In the genomic region with DNA sequence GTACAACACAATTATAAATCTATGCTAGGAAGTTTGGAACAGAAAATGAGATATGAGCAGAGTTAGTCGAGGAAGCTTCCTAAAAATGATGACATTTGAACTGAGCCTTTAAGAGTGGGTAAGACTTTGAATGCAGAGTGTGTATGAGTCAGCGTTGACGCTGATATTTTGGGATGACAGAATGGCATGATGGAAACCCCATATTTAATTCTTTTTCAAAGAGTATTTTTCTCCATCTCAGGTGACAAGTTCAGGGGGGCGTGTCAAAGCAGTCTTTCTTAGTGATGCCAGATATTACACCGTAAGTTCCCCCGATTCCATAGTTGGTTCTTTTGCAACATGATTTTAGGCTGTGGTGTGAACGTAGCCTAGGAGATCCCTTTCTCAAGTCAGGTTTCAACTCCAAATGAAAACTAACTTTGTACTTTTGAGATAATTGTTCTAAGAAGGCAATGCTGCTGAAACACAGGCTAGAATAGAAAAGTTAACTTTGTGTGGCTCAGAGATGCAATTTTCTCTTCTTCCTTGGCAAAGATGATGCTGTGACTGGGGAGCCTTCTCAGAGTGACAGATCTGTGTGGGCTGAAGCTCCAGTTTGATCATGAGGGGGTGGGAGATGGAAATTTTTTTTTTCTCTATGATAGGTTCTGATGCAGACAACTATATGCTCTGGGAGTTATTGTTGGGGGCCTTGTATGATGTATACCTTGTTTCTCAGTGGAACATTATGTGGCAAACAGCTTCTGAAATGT, we compare ENCODE assay signal across 19 cellular contexts. TPM values are rescaled to one million over a fixed set of nuclear protein-coding genes. Genes with fewer than 3 reads are reported as not detected.
A peak's percentile ranks its signal among the peaks of the same experiment; 100 is the strongest.
DNase-seq lines count a peak whose midpoint lies in the region; ATAC-seq, FAIRE-seq and TF ChIP-seq lines count a peak whose summit lies in the region.
"Had no signal": no experiment of that assay in that cellular context is flagged by ENCODE, and none has a peak within 500 bp of the region (broad histone marks: within the 10 kb centered on the region; RNA-seq: fewer than 3 reads in every experiment).

No MANE protein-coding gene starts in this region.

- no peaks in the 10 kb centered on the region for H3K36me3 Mint-ChIP-seq in activated CD4-positive, alpha-beta memory T cell treated with anti-CD3 and anti-CD28 coated beads for 36 hours
- H3K36me3 Mint-ChIP-seq in activated CD4-positive, alpha-beta memory T cell treated with anti-CD3 and anti-CD28 coated beads, Interleukin-2, amount 10 ng/mL, durations not matched to agents 7 days and 5 days (ENCODE audit: low read depth), result no peaks in the 10 kb centered on the region
- H3K36me3 Mint-ChIP-seq in astrocyte (ENCODE audit: low read depth, unreplicated experiment), result no peaks in the 10 kb centered on the region

- no peak overlapping the region for H2AFZ ChIP-seq in astrocyte (ENCODE audit: low read depth, low read length)
- H2AFZ ChIP-seq: GM23338 had no signal

- CTCF ChIA-PET in activated CD4-positive, alpha-beta memory T cell treated with anti-CD3 and anti-CD28 coated beads for 36 hours (lab: Charles Lee), result no interaction called here
- CTCF ChIA-PET in activated CD4-positive, alpha-beta memory T cell treated with anti-CD3 and anti-CD28 coated beads, Interleukin-2, amount 10 ng/mL, durations not matched to agents 7 days and 5 days (lab: Charles Lee), result no interaction called here

- ATAC-seq in HG02870 (IDR thresholded peaks at IDR 0.05; ENCODE audit: unreplicated experiment), result no peak
- ATAC-seq: GM23338 had no signal

- no peak overlapping the region for H3K9ac ChIP-seq in astrocyte (ENCODE audit: low read length)

- intact Hi-C loops in activated CD4-positive, alpha-beta memory T cell treated with anti-CD3 and anti-CD28 coated beads for 36 hours (cut with micrococcal nuclease), result loop anchor here (1.0 kb wide), 1 partner anchor 201 kb away; no protein-coding TSS in a partner anchor

- H3K36me3 ChIP-seq in astrocyte (ENCODE audit: insufficient read depth, low read length), result no peaks in the 10 kb centered on the region

- H3K4me3 Mint-ChIP-seq in activated CD4-positive, alpha-beta memory T cell treated with anti-CD3 and anti-CD28 coated beads for 36 hours, result no peak overlapping the region
- no peak overlapping the region for H3K4me3 Mint-ChIP-seq in activated CD4-positive, alpha-beta memory T cell treated with anti-CD3 and anti-CD28 coated beads, Interleukin-2, amount 10 ng/mL, durations not matched to agents 7 days and 5 days
- H3K4me3 Mint-ChIP-seq in astrocyte (ENCODE audit: unreplicated experiment), result no peak overlapping the region
- H3K4me3 Mint-ChIP-seq: CD4-positive, alpha-beta T cell; GM23338 had no signal

- no peaks in the 10 kb centered on the region for H3K9me3 ChIP-seq in astrocyte (ENCODE audit: insufficient read depth, low read depth, low read length)
- H3K9me3 ChIP-seq: Caco-2 had no signal

- POLR2A ChIA-PET in activated CD4-positive, alpha-beta memory T cell treated with anti-CD3 and anti-CD28 coated beads for 36 hours (lab: Charles Lee), result no interaction called here
- POLR2A ChIA-PET in activated CD4-positive, alpha-beta memory T cell treated with anti-CD3 and anti-CD28 coated beads, Interleukin-2, amount 10 ng/mL, durations not matched to agents 7 days and 5 days (lab: Charles Lee), result no interaction called here

- H3K79me2 ChIP-seq in astrocyte (ENCODE audit: insufficient read depth, low read length), result no peaks in the 10 kb centered on the region

- no peaks in the 10 kb centered on the region for H4K20me1 ChIP-seq in astrocyte (ENCODE audit: insufficient read depth, low read length)

- H3K4me3 ChIP-seq in astrocyte (ENCODE audit: insufficient read depth, low read depth, low read length), result no peak overlapping the region
- H3K4me3 ChIP-seq: GM23338 had no signal

- H3K4me1 ChIP-seq in astrocyte (ENCODE audit: insufficient read depth, low read length), result no peaks in the 10 kb centered on the region
- H3K4me1 ChIP-seq: Caco-2 had no signal

- no peaks in the 10 kb centered on the region for H3K27me3 Mint-ChIP-seq in activated CD4-positive, alpha-beta memory T cell treated with anti-CD3 and anti-CD28 coated beads for 36 hours
- H3K27me3 Mint-ChIP-seq in activated CD4-positive, alpha-beta memory T cell treated with anti-CD3 and anti-CD28 coated beads, Interleukin-2, amount 10 ng/mL, durations not matched to agents 7 days and 5 days, result no peaks in the 10 kb centered on the region
- no peaks in the 10 kb centered on the region for H3K27me3 Mint-ChIP-seq in astrocyte (ENCODE audit: low read depth, unreplicated experiment)
- H3K27me3 Mint-ChIP-seq: CD4-positive, alpha-beta T cell had no signal

- no peak for TF ChIP-seq CTCF in astrocyte (IDR thresholded peaks at IDR 0.05; ENCODE audit: insufficient read depth, low read depth, low read length)

- H3K27ac ChIP-seq in astrocyte (ENCODE audit: low read depth, low read length), result no peak overlapping the region
- H3K27ac ChIP-seq: C4-2B, HL-60 had no signal

- no peak overlapping the region for H3K27ac Mint-ChIP-seq in activated CD4-positive, alpha-beta memory T cell treated with anti-CD3 and anti-CD28 coated beads for 36 hours
- no peak overlapping the region for H3K27ac Mint-ChIP-seq in activated CD4-positive, alpha-beta memory T cell treated with anti-CD3 and anti-CD28 coated beads, Interleukin-2, amount 10 ng/mL, durations not matched to agents 7 days and 5 days
- H3K27ac Mint-ChIP-seq in astrocyte (ENCODE audit: unreplicated experiment), result no peak overlapping the region
- H3K27ac Mint-ChIP-seq: CD4-positive, alpha-beta T cell; GM23338 had no signal

- peak; percentile 8 for DNase-seq in activated CD4-positive, alpha-beta memory T cell treated with anti-CD3 and anti-CD28 coated beads for 36 hours
- no peak for DNase-seq in activated CD4-positive, alpha-beta memory T cell treated with anti-CD3 and anti-CD28 coated beads, Interleukin-2, amount 10 ng/mL, durations not matched to agents 7 days and 5 days
- peak; percentile 3 for DNase-seq in stimulated activated CD4-positive, alpha-beta T cell treated with anti-CD3 and anti-CD28 coated beads, Interleukin-15, amount 100 ng/mL, for 24 hours
- DNase-seq in stimulated activated CD4-positive, alpha-beta T cell treated with anti-CD3 and anti-CD28 coated beads, Interleukin-2, amount 100 ng/mL, for 24 hours, result no peak
- DNase-seq in astrocyte (ENCODE audit: low read depth) (no peak), putamen (ENCODE audit: low spot score) (peak; percentile 59)
- DNase-seq: ACHN; Caco-2; CD4-positive, alpha-beta T cell; HCEC 1CT; IMR-90 had no signal

- no peaks in the 10 kb centered on the region for H3K4me1 Mint-ChIP-seq in activated CD4-positive, alpha-beta memory T cell treated with anti-CD3 and anti-CD28 coated beads for 36 hours (ENCODE audit: low read depth)
- H3K4me1 Mint-ChIP-seq in activated CD4-positive, alpha-beta memory T cell treated with anti-CD3 and anti-CD28 coated beads, Interleukin-2, amount 10 ng/mL, durations not matched to agents 7 days and 5 days, result no peaks in the 10 kb centered on the region
- H3K4me1 Mint-ChIP-seq in astrocyte (ENCODE audit: low read depth, unreplicated experiment), result no peaks in the 10 kb centered on the region
- H3K4me1 Mint-ChIP-seq: GM23338 had no signal

- no peaks in the 10 kb centered on the region for H3K27me3 ChIP-seq in astrocyte (ENCODE audit: insufficient read depth, low read length)

- H3K4me2 ChIP-seq in astrocyte (ENCODE audit: low read length), result no peak overlapping the region
- H3K4me2 ChIP-seq: GM23338 had no signal

- peak; percentile 89 for FAIRE-seq in astrocyte (lab: Jason Lieb, UNC)
- FAIRE-seq: D721Med, G401.6, GM12891, H54 had no signal

- H3K9me3 Mint-ChIP-seq in activated CD4-positive, alpha-beta memory T cell treated with anti-CD3 and anti-CD28 coated beads for 36 hours, result no peaks in the 10 kb centered on the region
- H3K9me3 Mint-ChIP-seq in activated CD4-positive, alpha-beta memory T cell treated with anti-CD3 and anti-CD28 coated beads, Interleukin-2, amount 10 ng/mL, durations not matched to agents 7 days and 5 days, result no peaks in the 10 kb centered on the region
- H3K9me3 Mint-ChIP-seq in astrocyte (ENCODE audit: unreplicated experiment), result no peaks in the 10 kb centered on the region
- H3K9me3 Mint-ChIP-seq: CD4-positive, alpha-beta T cell; GM23338 had no signal

RNA-seq across cellular contexts. Expression of a gene that starts 59.2 kb away (rescaled TPM):
- total RNA-seq in activated CD4-positive, alpha-beta memory T cell treated with anti-CD3 and anti-CD28 coated beads for 36 hours, result 1 to 10 TPM; 1.3 to 1.4 TPM
- under 1 TPM; 0.60 to 0.63 TPM for total RNA-seq in activated CD4-positive, alpha-beta memory T cell treated with anti-CD3 and anti-CD28 coated beads, Interleukin-2, amount 10 ng/mL, durations not matched to agents 7 days and 5 days
- total RNA-seq in astrocyte, result 0.53 and 0.66 TPM in 2 replicates

Comparison
In these comparisons a context has a peak if more than half of its experiments do, and no peak if none do; other contexts are left out.
1. DNase-seq: peak in activated CD4-positive, alpha-beta memory T cell treated with anti-CD3 and anti-CD28 coated beads for 36 hours (single experiment), stimulated activated CD4-positive, alpha-beta T cell treated with anti-CD3 and anti-CD28 coated beads, Interleukin-15, amount 100 ng/mL, for 24 hours (single experiment) and putamen (single experiment); none in activated CD4-positive, alpha-beta memory T cell treated with anti-CD3 and anti-CD28 coated beads, Interleukin-2, amount 10 ng/mL, durations not matched to agents 7 days and 5 days (single experiment), stimulated activated CD4-positive, alpha-beta T cell treated with anti-CD3 and anti-CD28 coated beads, Interleukin-2, amount 100 ng/mL, for 24 hours (0 of 2) and astrocyte (single experiment).